8 cellular contexts compared by ENCODE assay signal in genomic region chr7:38354279-38354851, GRCh38.
DNase-seq lines count a peak whose midpoint lies in the region; ATAC-seq, FAIRE-seq and TF ChIP-seq lines count a peak whose summit lies in the region.
"Not testable (repeated sequence)": the region's sequence is repeated elsewhere in the genome, so short reads cannot be mapped to it uniquely, and the experiment has no call there.

No MANE protein-coding gene starts in this region.

- not testable (repeated sequence) for H3K9me3 ChIP-seq in endothelial cell of umbilical vein (replicated peaks; ENCODE audit: control insufficient read depth, insufficient read depth, low read length); liver (ENCODE audit: control insufficient read depth in 4 of 4, low read length in 3 of 4)

- not testable (repeated sequence) for BruUV-seq in endothelial cell of umbilical vein (replicated peaks; lab: Mats Ljungman, UMichigan)

- WGBS in liver = 55% methylated on average over 8 of the region's 8 CpGs

- not testable (repeated sequence) for H3K4me1 ChIP-seq in endothelial cell of umbilical vein (ENCODE audit: control insufficient read depth, extremely low read depth, insufficient read depth, low read length); liver (ENCODE audit: control insufficient read depth in 4 of 4, insufficient read depth in 4 of 4, low read length in 3 of 4)

- not testable (repeated sequence) for TF ChIP-seq POLR2A in endothelial cell of umbilical vein (IDR thresholded peaks at IDR 0.05; ENCODE audit: low read depth, low read length)

- peak; percentile 80 for DNase-seq in CD1c-positive myeloid dendritic cell (ENCODE audit: extremely low spot score)
- DNase-seq in NAMALWA (ENCODE audit: low spot score) = peak; percentile 78
- DNase-seq in T-helper 2 cell = peak; percentile 40 to 68 (median 58)
- DNase-seq in activated naive CD4-positive, alpha-beta T cell treated with Interleukin-2 at 50 U/mL for 16 hours = peak; percentile 69
- DNase-seq in endothelial cell of umbilical vein (ENCODE audit: low read depth, low spot score) = peak; percentile 33
- DNase-seq in stimulated activated CD4-positive, alpha-beta T cell treated with anti-CD3 and anti-CD28 coated beads, Interleukin-4, amount 100 ng/mL, for 24 hours = peak; percentile 64

- CTCF ChIA-PET in endothelial cell of umbilical vein (lab: Charles Lee) = interaction anchor here (0.6 to 1.1 kb wide), 11 partner anchors 9 to 452 kb away, joined by 3 to 10 read pairs (median 4); no protein-coding TSS in a partner anchor

- not testable (repeated sequence) for FAIRE-seq in endothelial cell of umbilical vein (lab: Jason Lieb, UNC)

- POLR2A ChIA-PET in endothelial cell of umbilical vein (lab: Charles Lee) = not testable (repeated sequence)

- intact Hi-C loops in endothelial cell of umbilical vein (cut with micrococcal nuclease) = not testable (repeated sequence)

- not testable (repeated sequence) for H2AFZ ChIP-seq in endothelial cell of umbilical vein (ENCODE audit: low read depth, low read length)

- H3K36me3 ChIP-seq in endothelial cell of umbilical vein (ENCODE audit: control insufficient read depth in 2 of 2, extremely low read depth in 1 of 2, insufficient read depth in 2 of 2, low read length in 2 of 2); liver (ENCODE audit: control insufficient read depth in 4 of 4, insufficient read depth in 3 of 4, low read depth in 1 of 4, low read length in 3 of 4): not testable (repeated sequence)

- H3K9ac ChIP-seq in endothelial cell of umbilical vein (replicated peaks; ENCODE audit: extremely low read depth, insufficient read depth, low read length); liver (ENCODE audit: low read depth in 1 of 2, low read length in 2 of 2): not testable (repeated sequence)

- not testable (repeated sequence) for H3K27me3 ChIP-seq in endothelial cell of umbilical vein (ENCODE audit: control insufficient read depth in 2 of 2, insufficient read depth in 2 of 2, low read length in 2 of 2); liver (ENCODE audit: control insufficient read depth in 4 of 4, insufficient read depth in 4 of 4, low read length in 3 of 4)

- dilution Hi-C loops in endothelial cell of umbilical vein (cut with MboI; ENCODE audit: extremely low pct_ligation_motif_present, low sequenced_read_pairs) = not testable (repeated sequence)

- ATAC-seq in GM21529 (IDR thresholded peaks at IDR 0.05; ENCODE audit: unreplicated experiment) = peak; percentile 17

- not testable (repeated sequence) for H3K27ac ChIP-seq in endothelial cell of umbilical vein (ENCODE audit: insufficient read depth, low read depth, low read length); liver (ENCODE audit: low read depth in 1 of 2, low read length in 2 of 2)

- not testable (repeated sequence) for H3K4me3 ChIP-seq in endothelial cell of umbilical vein (replicated peaks in 1 of 3; ENCODE audit: insufficient read depth in 1 of 3, low read depth in 1 of 3, low read length in 3 of 3); liver (ENCODE audit: low read depth in 1 of 3, low read length in 3 of 3)

- H3K9me1 ChIP-seq in endothelial cell of umbilical vein (replicated peaks; ENCODE audit: control insufficient read depth, extremely low read depth, insufficient read depth, low read length) = not testable (repeated sequence)

- not testable (repeated sequence) for H3K79me2 ChIP-seq in endothelial cell of umbilical vein (ENCODE audit: control insufficient read depth, insufficient read depth, low read length)

- peak; percentile 45 to 68 for TF ChIP-seq RAD21 in liver (IDR thresholded peaks at IDR 0.05)

- H4K20me1 ChIP-seq in endothelial cell of umbilical vein (replicated peaks; ENCODE audit: control insufficient read depth, extremely low read depth, insufficient read depth, low read length) = not testable (repeated sequence)

- TF ChIP-seq CTCF in endothelial cell of umbilical vein (IDR thresholded peaks at IDR 0.05; ENCODE audit: extremely low read depth in 1 of 2, insufficient read depth in 1 of 2, low read depth in 1 of 2, low read length in 2 of 2) (peak; percentile 43 to 68), liver (IDR thresholded peaks at IDR 0.05; ENCODE audit: low read depth, low read length, missing input control) (peak; percentile 41)

- H3K4me2 ChIP-seq in endothelial cell of umbilical vein (ENCODE audit: insufficient read depth, low read length) = not testable (repeated sequence)
